8 cellular contexts compared by ENCODE assay signal in genomic region chrX:70434914-70435586, GRCh38. TPM values are rescaled to one million over a fixed set of nuclear protein-coding genes. Genes with fewer than 3 reads are reported as not detected.
DNase-seq lines count a peak whose midpoint lies in the region; ATAC-seq, FAIRE-seq and TF ChIP-seq lines count a peak whose summit lies in the region.

No MANE protein-coding gene starts in this region.

- H2AFZ ChIP-seq in OCI-LY3 (ENCODE audit: low read depth, low read length), result 0 out of 2 replicates have a peak overlapping the region, but pooled peaks have one; percentile 27
- H2AFZ ChIP-seq in neural progenitor cell (replicated peaks), result peak overlapping the region; percentile 17

- ATAC-seq in GM18517 (IDR thresholded peaks at IDR 0.05; ENCODE audit: unreplicated experiment), result no peak

- TF ChIP-seq CTCF in GM06990 (IDR thresholded peaks at IDR 0.05; ENCODE audit: insufficient read depth, low read length, poor library complexity, severe bottlenecking) (no peak), OCI-LY3 (IDR thresholded peaks at IDR 0.05; ENCODE audit: low read depth, low read length) (no peak), endothelial cell (IDR thresholded peaks at IDR 0.05; ENCODE audit: unreplicated experiment) (no peak), neural progenitor cell (IDR thresholded peaks at IDR 0.05) (no peak), D721Med (IDR thresholded peaks at IDR 0.05; ENCODE audit: insufficient read depth, missing control alignments) (no peak)

- H3K27me3 Mint-ChIP-seq in endothelial cell (ENCODE audit: unreplicated experiment) (peaks cover 2% of the 10 kb centered on the region), neural progenitor cell (ENCODE audit: insufficient read depth, low read depth) (peaks cover 9% of the 10 kb centered on the region)

- H3K27ac ChIP-seq in OCI-LY3 (ENCODE audit: low read length), result no peak overlapping the region
- H3K27ac ChIP-seq in neural progenitor cell, result no peak overlapping the region

- H3K9me3 ChIP-seq in OCI-LY3 (ENCODE audit: insufficient read depth, low read length) (no peaks in the 10 kb centered on the region), neural progenitor cell (ENCODE audit: low read depth) (no peaks in the 10 kb centered on the region)

- H3K4me2 ChIP-seq in OCI-LY3 (ENCODE audit: low read length) (peak overlapping the region; percentile 91), neural progenitor cell (peak overlapping the region; percentile 74)

- peaks cover 22% of the 10 kb centered on the region for H3K4me1 ChIP-seq in OCI-LY3 (ENCODE audit: low read length)
- no peaks in the 10 kb centered on the region for H3K4me1 ChIP-seq in neural progenitor cell

- H3K4me3 Mint-ChIP-seq in endothelial cell (ENCODE audit: unreplicated experiment) (peak overlapping the region; percentile 91), neural progenitor cell (peak overlapping the region; percentile 90)

- H3K9ac ChIP-seq in OCI-LY3 (ENCODE audit: low read length), result peak overlapping the region; percentile 35
- H3K9ac ChIP-seq in neural progenitor cell, result no peak overlapping the region

- no peaks in the 10 kb centered on the region for H4K20me1 ChIP-seq in OCI-LY3 (ENCODE audit: insufficient read depth, low read length)
- no peaks in the 10 kb centered on the region for H4K20me1 ChIP-seq in neural progenitor cell (ENCODE audit: low read depth)

- no peaks in the 10 kb centered on the region for H3K79me2 ChIP-seq in OCI-LY3 (ENCODE audit: low read length)
- H3K79me2 ChIP-seq in neural progenitor cell (ENCODE audit: low read depth), result no peaks in the 10 kb centered on the region

- no peak for DNase-seq in GM06990 (ENCODE audit: extremely low read depth, insufficient read length)
- no peak for DNase-seq in endothelial cell (ENCODE audit: low spot score)
- DNase-seq in neural progenitor cell (ENCODE audit: low spot score), result peak; percentile 10
- no peak for DNase-seq in NOMO-1 (lab: John Stamatoyannopoulos, UW; ENCODE audit: unreplicated experiment in 2 of 2)
- no peak for DNase-seq in NCI-H526 (lab: John Stamatoyannopoulos, UW)
- DNase-seq in D721Med (ENCODE audit: insufficient read length, low spot score), result no peak

- H3K27me3 ChIP-seq in GM06990 (replicated peaks; ENCODE audit: control insufficient read depth, insufficient read depth, low read length), result no peaks in the 10 kb centered on the region
- H3K27me3 ChIP-seq in OCI-LY3 (ENCODE audit: low read depth, low read length), result no peaks in the 10 kb centered on the region
- no peaks in the 10 kb centered on the region for H3K27me3 ChIP-seq in neural progenitor cell

- H3K36me3 ChIP-seq in GM06990 (ENCODE audit: control insufficient read depth, insufficient read depth, low read length) (no peaks in the 10 kb centered on the region), OCI-LY3 (replicated peaks; ENCODE audit: low read depth, low read length) (no peaks in the 10 kb centered on the region), neural progenitor cell (no peaks in the 10 kb centered on the region)

- H3F3A ChIP-seq in neural progenitor cell (ENCODE audit: low read depth), result no peaks in the 10 kb centered on the region

- no peaks in the 10 kb centered on the region for H3K4me1 Mint-ChIP-seq in endothelial cell (ENCODE audit: unreplicated experiment)
- peaks cover 14% of the 10 kb centered on the region for H3K4me1 Mint-ChIP-seq in neural progenitor cell

- H3K36me3 Mint-ChIP-seq in endothelial cell (ENCODE audit: low read depth, unreplicated experiment) (no peaks in the 10 kb centered on the region), neural progenitor cell (peaks cover 3% of the 10 kb centered on the region)

- no peaks in the 10 kb centered on the region for H3K9me3 Mint-ChIP-seq in endothelial cell (ENCODE audit: unreplicated experiment)
- peaks cover 9% of the 10 kb centered on the region for H3K9me3 Mint-ChIP-seq in neural progenitor cell

- H3K27ac Mint-ChIP-seq in endothelial cell (ENCODE audit: unreplicated experiment) (peak overlapping the region; percentile 42), neural progenitor cell (peak overlapping the region; percentile 66)

- peak overlapping the region; percentile 64 for H3K4me3 ChIP-seq in GM06990 (replicated peaks; ENCODE audit: low read depth, low read length)
- H3K4me3 ChIP-seq in OCI-LY3 (ENCODE audit: low read length), result peak overlapping the region; percentile 99
- H3K4me3 ChIP-seq in neural progenitor cell, result peak overlapping the region; percentile 61

- FAIRE-seq in D721Med (lab: Jason Lieb, UNC), result no peak

RNA-seq across cellular contexts. Expression of gene DLG3, which starts 9.6 kb away (rescaled TPM):
- 10.3 TPM for total RNA-seq in endothelial cell (ENCODE audit: unreplicated experiment)
- 68.0 and 90.5 TPM in 2 replicates for total RNA-seq in neural progenitor cell (ENCODE audit: low replicate concordance)

RNA-seq across cellular contexts. Expression of gene GDPD2, which starts 11.9 kb away (rescaled TPM):
- 0.13 TPM for total RNA-seq in endothelial cell (ENCODE audit: unreplicated experiment)
- 1.3 and 3.7 TPM in 2 replicates for total RNA-seq in neural progenitor cell (ENCODE audit: low replicate concordance)
